ENCODE assay signal across 10 cellular contexts in the genomic region with DNA sequence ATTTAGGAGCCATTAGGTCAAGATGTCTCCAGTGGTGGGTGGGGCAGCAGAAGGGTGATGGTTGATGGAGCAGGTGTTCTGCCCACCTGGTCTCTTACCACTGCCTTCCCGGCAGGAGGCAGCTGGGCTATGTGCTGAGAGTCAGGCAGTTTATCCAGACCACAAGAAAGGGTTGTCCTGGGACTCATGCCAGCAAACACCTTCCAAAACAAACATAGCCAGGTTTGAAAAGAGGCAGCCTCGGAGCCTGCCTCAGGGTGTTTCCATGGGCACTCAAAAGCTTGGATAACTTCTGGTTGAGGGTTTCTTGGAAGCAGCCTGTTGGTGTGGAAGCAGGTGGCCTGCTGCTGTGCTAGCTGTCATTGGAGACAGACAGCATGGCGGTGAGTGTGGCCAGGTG.
DNase-seq lines count a peak whose midpoint lies in the region; ATAC-seq and TF ChIP-seq lines count a peak whose summit lies in the region.
"Had no signal": no experiment of that assay in that cellular context is flagged by ENCODE, and none has a peak within 500 bp of the region (broad histone marks: within the 10 kb centered on the region; RNA-seq: fewer than 3 reads in every experiment).

No MANE protein-coding gene starts in this region.

- in situ Hi-C loops in G401 (cut with HindIII; ENCODE audit: low sequenced_read_pairs): no loop called here

- intact Hi-C loops in left ventricle myocardium superior (cut with micrococcal nuclease): no loop called here

- no peaks in the 10 kb centered on the region for H3K27me3 ChIP-seq in upper lobe of left lung
- H3K27me3 ChIP-seq: neutrophil had no signal

- no peak overlapping the region for H3K4me3 ChIP-seq in upper lobe of left lung
- no peak overlapping the region for H3K4me3 ChIP-seq in foreskin fibroblast (ENCODE audit: low read depth in 1 of 2, low read length in 2 of 2)
- H3K4me3 ChIP-seq: K562 had no signal

- ATAC-seq in left ventricle myocardium superior (peak; percentile 81), upper lobe of left lung (ENCODE audit: low FRiP score in 2 of 2) (peak; percentile 64 to 96), HG02981 (IDR thresholded peaks at IDR 0.05; ENCODE audit: unreplicated experiment) (no peak)
- ATAC-seq: K562 had no signal

- H3K36me3 ChIP-seq in upper lobe of left lung: no peaks in the 10 kb centered on the region
- H3K36me3 ChIP-seq: neutrophil had no signal

- peak in 3 of 4 donors; percentile 54 to 88 (median 71) for TF ChIP-seq EP300 in upper lobe of left lung (IDR thresholded peaks at IDR 0.05)

- WGBS in upper lobe of left lung, 2 donors: 32 to 49% methylated on average over 3 of the region's 3 CpGs

- peak in 1 of 4 donors; percentile 15 for TF ChIP-seq POLR2A in upper lobe of left lung (IDR thresholded peaks at IDR 0.05)

- peak overlapping the region in 3 of 4 donors; percentile 7 to 43 (median 24) for H3K27ac ChIP-seq in upper lobe of left lung
- H3K27ac ChIP-seq: neutrophil had no signal

- TF ChIP-seq CTCF in upper lobe of left lung (IDR thresholded peaks at IDR 0.05) (peak in 1 of 6 experiments; percentile 3), foreskin fibroblast (IDR thresholded peaks at IDR 0.05; ENCODE audit: low read depth, low read length) (no peak)

- H3K4me1 ChIP-seq in upper lobe of left lung: peaks cover 0 to 21% (median 0%) of the 10 kb centered on the region in 4 donors

- DNase-seq in NCI-H128 (lab: John Stamatoyannopoulos, UW; ENCODE audit: unreplicated experiment): peak; percentile 93
- peak; percentile 99 for DNase-seq in NCI-H748 (lab: John Stamatoyannopoulos, UW; ENCODE audit: unreplicated experiment)
- peak; percentile 36 for DNase-seq in left ventricle myocardium superior
- peak in 1 of 2 donors; percentile 94 for DNase-seq in upper lobe of left lung
- no peak for DNase-seq in A172 (ENCODE audit: low spot score)
- DNase-seq in foreskin fibroblast: no peak
- no peak for DNase-seq in G401 (ENCODE audit: low spot score)

- no peaks in the 10 kb centered on the region for H3K9me3 ChIP-seq in upper lobe of left lung
- H3K9me3 ChIP-seq: neutrophil had no signal

Comparison
In these comparisons a context has a peak if more than half of its experiments do, and no peak if none do; other contexts are left out.
1. DNase-seq: peak in NCI-H128 (single experiment), NCI-H748 (single experiment) and left ventricle myocardium superior (single experiment); none in A172 (single experiment), foreskin fibroblast (0 of 2) and G401 (single experiment).